ENCODE assay signal across 8 cellular contexts in the genomic region with DNA sequence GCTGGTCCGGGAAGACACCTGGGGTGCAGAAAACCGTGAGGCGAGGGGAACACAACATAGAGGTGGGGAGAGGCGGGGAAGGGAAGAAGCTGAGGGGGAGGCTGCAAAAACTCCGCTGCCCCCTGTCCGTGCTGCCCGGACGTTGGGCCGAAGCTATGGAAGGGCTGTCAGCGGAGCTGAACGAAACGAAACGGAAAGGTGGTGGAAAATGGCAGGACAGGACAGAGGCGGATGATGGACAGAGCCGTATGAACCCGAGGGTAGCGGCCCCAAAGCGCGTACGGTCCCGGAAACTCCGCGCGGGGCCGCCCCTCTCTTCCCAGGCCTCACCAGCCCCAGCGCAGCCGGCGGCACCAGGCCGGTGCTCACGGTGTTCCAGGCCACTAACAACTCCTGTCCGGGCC. TPM values are rescaled to one million over a fixed set of nuclear protein-coding genes. Genes with fewer than 3 reads are reported as not detected.
A peak's percentile ranks its signal among the peaks of the same experiment; 100 is the strongest.
DNase-seq lines count a peak whose midpoint lies in the region; ATAC-seq and TF ChIP-seq lines count a peak whose summit lies in the region.

No MANE protein-coding gene starts in this region.

- H3K27ac ChIP-seq in BLaER1 treated with 17β-estradiol and CSF1 and Interleukin-3, amounts not matched to agents 10 nM and 100 nM = peak overlapping the region; percentile 82 to 94 (median 89)
- no peak overlapping the region for H3K27ac ChIP-seq in ectodermal cell (ENCODE audit: insufficient read depth, low read depth, low read length, poor library complexity, severe bottlenecking)

- H3K9me3 ChIP-seq in BLaER1 treated with 17β-estradiol and CSF1 and Interleukin-3, amounts not matched to agents 10 nM and 100 nM (replicated peaks in 1 of 11) = no peaks in the 10 kb centered on the region
- H3K9me3 ChIP-seq in Loucy (ENCODE audit: insufficient read depth, low read depth, low read length) (no peaks in the 10 kb centered on the region), ectodermal cell (ENCODE audit: control insufficient read depth, low read length) (no peaks in the 10 kb centered on the region)

- H3K36me3 Mint-ChIP-seq in nephron (ENCODE audit: low read depth) = peaks cover 6% of the 10 kb centered on the region

- peaks cover 8% of the 10 kb centered on the region; the same call in 1 of the 2 replicates for H3F3A ChIP-seq in Loucy (ENCODE audit: low read depth)

- H3K36me3 ChIP-seq in BLaER1 treated with 17β-estradiol and CSF1 and Interleukin-3, amounts not matched to agents 10 nM and 100 nM = peaks cover 47 to 81% (median 68%) of the 10 kb centered on the region in 11 experiments
- peaks cover 12% of the 10 kb centered on the region; the same call in 1 of the 2 replicates for H3K36me3 ChIP-seq in Loucy (ENCODE audit: insufficient read depth, low read length)
- H3K36me3 ChIP-seq in ectodermal cell (ENCODE audit: control insufficient read depth, insufficient read depth, low read length) = no peaks in the 10 kb centered on the region

- peaks cover 12 to 93% (median 79%) of the 10 kb centered on the region in 11 experiments; a peak in 21 of 22 replicates for H4K20me1 ChIP-seq in BLaER1 treated with 17β-estradiol and CSF1 and Interleukin-3, amounts not matched to agents 10 nM and 100 nM
- peaks cover 26% of the 10 kb centered on the region for H4K20me1 ChIP-seq in Loucy (ENCODE audit: insufficient read depth, low read length, poor library complexity, severe bottlenecking)

- 1% methylated on average over 31 of the region's 31 CpGs for WGBS in ectodermal cell, 2 experiments

- no peak for ATAC-seq in GM21619 (IDR thresholded peaks at IDR 0.05; ENCODE audit: unreplicated experiment)

- TF ChIP-seq CTCF in Loucy (conservative IDR thresholded peaks at IDR 0.05; ENCODE audit: low read length) (no peak), nephron (IDR thresholded peaks at IDR 0.05; ENCODE audit: unreplicated experiment in 3 of 3) (no peak)

- peak overlapping the region; percentile 91 to 95 (median 94) for H3K4me3 Mint-ChIP-seq in nephron

- peaks cover 55% of the 10 kb centered on the region for H3K79me2 ChIP-seq in Loucy (ENCODE audit: insufficient read depth, low read length)

- H3K4me1 ChIP-seq in BLaER1 treated with 17β-estradiol and CSF1 and Interleukin-3, amounts not matched to agents 10 nM and 100 nM = peaks cover 48 to 66% (median 59%) of the 10 kb centered on the region in 10 experiments
- peaks cover 20% of the 10 kb centered on the region for H3K4me1 ChIP-seq in Loucy (ENCODE audit: insufficient read depth, low read length, poor library complexity, severe bottlenecking)
- H3K4me1 ChIP-seq in ectodermal cell (ENCODE audit: control insufficient read depth, insufficient read depth, low read length) = peaks cover 10% of the 10 kb centered on the region

- DNase-seq in effector CD4-positive, alpha-beta T cell = no peak
- no peak for DNase-seq in NOMO-1 treated with DMSO at 0.1 percent for 48 hours (lab: John Stamatoyannopoulos, UW; ENCODE audit: unreplicated experiment)
- DNase-seq in DMS53 (lab: John Stamatoyannopoulos, UW) = no peak

- peaks cover 32% of the 10 kb centered on the region for H3K4me1 Mint-ChIP-seq in nephron

- H3K9ac ChIP-seq in BLaER1 treated with 17β-estradiol and CSF1 and Interleukin-3, amounts not matched to agents 10 nM and 100 nM = peak overlapping the region; percentile 86 to 95 (median 93)
- H3K9ac ChIP-seq in Loucy (ENCODE audit: low read depth, low read length, poor library complexity, severe bottlenecking) = peak overlapping the region; percentile 88

- no peaks in the 10 kb centered on the region for H3K27me3 Mint-ChIP-seq in nephron (ENCODE audit: low read depth)

- peak overlapping the region; percentile 72 to 91 (median 84) for H3K27ac Mint-ChIP-seq in nephron

- peak overlapping the region; percentile 80 for H2AFZ ChIP-seq in Loucy (ENCODE audit: low read length)

- no peaks in the 10 kb centered on the region for H3K9me3 Mint-ChIP-seq in nephron

- H3K9me2 ChIP-seq in Loucy (replicated peaks; ENCODE audit: low read depth, low read length) = no peaks in the 10 kb centered on the region

- peak overlapping the region; percentile 83 to 99 (median 98) for H3K4me3 ChIP-seq in BLaER1 treated with 17β-estradiol and CSF1 and Interleukin-3, amounts not matched to agents 10 nM and 100 nM
- H3K4me3 ChIP-seq in Loucy (ENCODE audit: low read length, poor library complexity, severe bottlenecking) = peak overlapping the region; percentile 96
- peak overlapping the region; percentile 89 for H3K4me3 ChIP-seq in ectodermal cell (ENCODE audit: insufficient read depth, low read depth, low read length)

- H3K4me2 ChIP-seq in BLaER1 treated with 17β-estradiol and CSF1 and Interleukin-3, amounts not matched to agents 10 nM and 100 nM = peak overlapping the region; percentile 93 to 100 (median 99)
- H3K4me2 ChIP-seq in Loucy (ENCODE audit: low read depth, low read length, poor library complexity, severe bottlenecking) = peak overlapping the region; percentile 91

- H3K27me3 ChIP-seq in BLaER1 treated with 17β-estradiol and CSF1 and Interleukin-3, amounts not matched to agents 10 nM and 100 nM = no peaks in the 10 kb centered on the region
- H3K27me3 ChIP-seq in Loucy (ENCODE audit: insufficient read depth, low read length, poor library complexity, severe bottlenecking) (no peaks in the 10 kb centered on the region), ectodermal cell (ENCODE audit: control insufficient read depth, insufficient read depth, low read length, poor library complexity, severe bottlenecking) (no peaks in the 10 kb centered on the region)

RNA-seq across cellular contexts. Expression of a gene that starts 0.3 kb away (rescaled TPM):
- polyA plus RNA-seq in ectodermal cell (2013, experiment 1 of 4) = 43.9 TPM
- polyA plus RNA-seq in ectodermal cell (2013, experiment 2 of 4) = 45.2 TPM
- polyA plus RNA-seq in ectodermal cell (2013, experiment 3 of 4) = 33.0 TPM
- 34.7 TPM for polyA plus RNA-seq in ectodermal cell (2013, experiment 4 of 4)

RNA-seq across cellular contexts. Expression of a gene that starts 0.4 kb away (rescaled TPM):
- polyA plus RNA-seq in ectodermal cell (2013, experiment 1 of 4) = 55.0 TPM
- 51.0 TPM for polyA plus RNA-seq in ectodermal cell (2013, experiment 2 of 4)
- 62.6 TPM for polyA plus RNA-seq in ectodermal cell (2013, experiment 3 of 4)
- polyA plus RNA-seq in ectodermal cell (2013, experiment 4 of 4) = 61.0 TPM

RNA-seq across cellular contexts. Expression of a gene that starts 12.5 kb away (rescaled TPM):
- polyA plus RNA-seq in ectodermal cell (2013, experiment 1 of 4) = 11.1 TPM
- polyA plus RNA-seq in ectodermal cell (2013, experiment 2 of 4) = 15.3 TPM
- 25.7 TPM for polyA plus RNA-seq in ectodermal cell (2013, experiment 3 of 4)
- 9.4 TPM for polyA plus RNA-seq in ectodermal cell (2013, experiment 4 of 4)

RNA-seq across cellular contexts. Expression of a gene that starts 16.2 kb away (rescaled TPM):
- not detected for polyA plus RNA-seq in ectodermal cell (2013, experiment 1 of 4)
- not detected for polyA plus RNA-seq in ectodermal cell (2013, experiment 2 of 4)
- polyA plus RNA-seq in ectodermal cell (2013, experiment 3 of 4) = not detected
- not detected for polyA plus RNA-seq in ectodermal cell (2013, experiment 4 of 4)

RNA-seq across cellular contexts. Expression of a gene that starts 17.4 kb away (rescaled TPM):
- polyA plus RNA-seq in ectodermal cell (2013, experiment 1 of 4) = 41.9 TPM
- polyA plus RNA-seq in ectodermal cell (2013, experiment 2 of 4) = 41.6 TPM
- polyA plus RNA-seq in ectodermal cell (2013, experiment 3 of 4) = 32.9 TPM
- 35.7 TPM for polyA plus RNA-seq in ectodermal cell (2013, experiment 4 of 4)
